In the genomic region with DNA sequence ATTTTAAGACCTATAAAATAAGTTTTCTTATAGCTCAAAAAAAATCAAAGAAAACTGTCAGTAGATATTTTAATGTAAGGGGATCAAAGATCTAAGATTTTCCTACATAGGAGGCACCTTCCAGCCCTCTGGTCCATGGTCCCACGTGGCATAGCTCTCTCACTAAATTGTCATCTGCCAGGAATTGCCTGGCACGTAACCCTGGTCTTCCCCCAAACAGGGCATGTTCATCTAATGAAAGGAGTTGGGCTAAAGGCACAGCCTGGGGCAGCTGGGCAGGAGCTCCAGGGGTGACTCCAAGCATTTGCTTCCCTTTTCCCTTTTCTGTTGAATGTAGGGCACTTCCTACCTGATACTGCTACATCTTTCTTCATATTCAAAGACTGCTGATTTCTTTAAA, we compare ENCODE assay signal across 21 cellular contexts.
"Had no signal": no experiment of that assay in that cellular context is flagged by ENCODE, and none has a peak within 500 bp of the region (broad histone marks: within the 10 kb centered on the region; RNA-seq: fewer than 3 reads in every experiment).

No MANE protein-coding gene starts in this region.

- H3K27me3 Mint-ChIP-seq: activated naive CD8-positive, alpha-beta T cell treated with anti-CD3 and anti-CD28 coated beads for 36 hours; naive B cell had no signal

- ATAC-seq: mucosa of descending colon, sciatic nerve, WTC11 had no signal

- H3K9ac ChIP-seq: neural progenitor cell had no signal

- H3K9me3 Mint-ChIP-seq: activated naive CD8-positive, alpha-beta T cell treated with anti-CD3 and anti-CD28 coated beads for 36 hours; brain; neural progenitor cell; T-helper 2 cell treated with Interferon-gamma antibody and Interleukin-4, amounts not matched to agents 5 μg/mL and 100 μg/mL, for 36 hours had no signal

- H3K4me2 ChIP-seq: neural progenitor cell had no signal

- H3K4me3 ChIP-seq: colonic mucosa, mucosa of descending colon, neural progenitor cell, ovary, transverse colon, vagina had no signal

- H3K36me3 ChIP-seq: colonic mucosa, neural progenitor cell, ovary had no signal

- H2AFZ ChIP-seq: neural progenitor cell had no signal

- H3K27ac Mint-ChIP-seq: activated CD4-positive, alpha-beta memory T cell treated with anti-CD3 and anti-CD28 coated beads for 36 hours; activated naive CD8-positive, alpha-beta T cell treated with anti-CD3 and anti-CD28 coated beads for 36 hours; naive B cell; neural progenitor cell; T-helper 2 cell treated with Interferon-gamma antibody and Interleukin-4, amounts not matched to agents 5 μg/mL and 100 μg/mL, for 36 hours; WTC11 had no signal

- H3K27ac ChIP-seq: colonic mucosa, neural progenitor cell, ovary, transverse colon, vagina had no signal

- H3K9me3 ChIP-seq: colonic mucosa, mucosa of descending colon, ovary, transverse colon, vagina had no signal

- H3K4me3 Mint-ChIP-seq: activated CD4-positive, alpha-beta memory T cell treated with anti-CD3 and anti-CD28 coated beads for 36 hours; activated naive CD8-positive, alpha-beta T cell treated with anti-CD3 and anti-CD28 coated beads for 36 hours; brain; neural progenitor cell; T-helper 2 cell treated with Interferon-gamma antibody and Interleukin-4, amounts not matched to agents 5 μg/mL and 100 μg/mL, for 36 hours; WTC11 had no signal

- H3K4me1 ChIP-seq: colonic mucosa, neural progenitor cell, vagina had no signal

- H3K27me3 ChIP-seq: colonic mucosa, neural progenitor cell, ovary, transverse colon, vagina had no signal

- H3K36me3 Mint-ChIP-seq: activated CD4-positive, alpha-beta memory T cell treated with anti-CD3 and anti-CD28 coated beads for 36 hours; activated naive CD8-positive, alpha-beta T cell treated with anti-CD3 and anti-CD28 coated beads for 36 hours; naive B cell had no signal

- DNase-seq: activated CD4-positive, alpha-beta memory T cell treated with anti-CD3 and anti-CD28 coated beads for 36 hours; activated CD4-positive, alpha-beta T cell treated with anti-CD3 and anti-CD28 coated beads for 4 hours; activated naive CD4-positive, alpha-beta T cell; activated naive CD8-positive, alpha-beta T cell treated with anti-CD3 and anti-CD28 coated beads for 36 hours; amniotic stem cell; central memory CD4-positive, alpha-beta T cell; colonic mucosa; erythroblast; kidney glomerular epithelial cell; mesenchymal stem cell; mucosa of descending colon; naive B cell; ovary; stimulated activated naive CD4-positive, alpha-beta T cell treated with Interleukin-2 at 50 U/mL for 16 hours; transverse colon had no signal

- H3K4me1 Mint-ChIP-seq: activated naive CD8-positive, alpha-beta T cell treated with anti-CD3 and anti-CD28 coated beads for 36 hours; naive B cell; neural progenitor cell had no signal
